In the genomic region with DNA sequence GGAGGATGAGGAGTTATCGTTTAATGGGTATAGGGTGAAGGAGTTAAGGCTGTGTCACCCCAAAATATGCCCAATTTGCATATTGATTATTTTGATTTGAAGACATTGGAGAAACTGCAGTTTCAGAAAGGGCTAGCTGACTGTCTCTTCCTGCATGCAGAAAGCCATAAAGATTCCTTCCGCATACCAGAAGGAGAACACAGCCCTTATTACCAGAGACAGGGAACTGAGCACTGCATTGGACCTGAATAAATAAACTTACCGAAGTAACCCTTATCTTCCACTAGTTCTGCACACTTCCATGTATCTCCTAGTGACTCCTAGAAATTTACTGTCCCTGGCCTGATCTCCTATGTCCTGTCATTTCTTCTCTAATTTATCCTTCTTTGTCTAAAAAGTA, we compare ENCODE assay signal across 23 cellular contexts.
"Had no signal": no experiment of that assay in that cellular context is flagged by ENCODE, and none has a peak within 500 bp of the region (broad histone marks: within the 10 kb centered on the region; RNA-seq: fewer than 3 reads in every experiment).

No MANE protein-coding gene starts in this region.

- H3K4me3 Mint-ChIP-seq: immature natural killer cell; naive thymus-derived CD4-positive, alpha-beta T cell; nephron progenitor cell; stimulated activated effector memory CD8-positive, alpha-beta T cell treated with anti-CD3 and anti-CD28 coated beads, Interleukin-12 subunit alpha, Interleukin-12 subunit beta, amount 100 ng/mL, for 72 hours had no signal

- H3K4me3 ChIP-seq: dorsolateral prefrontal cortex, gastroesophageal sphincter, lung, right atrium auricular region, smooth muscle cell, tibial nerve, upper lobe of right lung, vagina had no signal

- H3K27ac Mint-ChIP-seq: immature natural killer cell; naive thymus-derived CD4-positive, alpha-beta T cell; nephron progenitor cell; stimulated activated effector memory CD8-positive, alpha-beta T cell treated with anti-CD3 and anti-CD28 coated beads, Interleukin-12 subunit alpha, Interleukin-12 subunit beta, amount 100 ng/mL, for 72 hours had no signal

- H3K27me3 ChIP-seq: gastroesophageal sphincter, neutrophil, right atrium auricular region, tibial nerve, upper lobe of right lung, vagina had no signal

- H3K4me1 Mint-ChIP-seq: immature natural killer cell; naive thymus-derived CD4-positive, alpha-beta T cell; stimulated activated effector memory CD8-positive, alpha-beta T cell treated with anti-CD3 and anti-CD28 coated beads, Interleukin-12 subunit alpha, Interleukin-12 subunit beta, amount 100 ng/mL, for 72 hours had no signal

- DNase-seq: cortex of kidney; dorsolateral prefrontal cortex; effector CD8-positive, alpha-beta T cell; glutamatergic neuron; immature natural killer cell; kidney; left colon; left ventricle myocardium superior; mesendoderm; naive thymus-derived CD4-positive, alpha-beta T cell; nephron progenitor cell; stimulated activated CD4-positive, alpha-beta T cell treated with anti-CD3 and anti-CD28 coated beads, Interleukin-4, amount 100 ng/mL, for 1 hour; stimulated activated CD8-positive, alpha-beta memory T cell treated with anti-CD3 and anti-CD28 coated beads, Interleukin-4, amount 100 ng/mL, for 48 hours; stimulated activated naive CD8-positive, alpha-beta T cell treated with anti-CD3 and anti-CD28 coated beads, Interleukin-15, Interleukin-2, amounts not matched to agents 100 U/mL and 50 U/mL, for 24 hours; upper lobe of right lung had no signal

- H3K4me2 ChIP-seq: smooth muscle cell had no signal

- H3K36me3 Mint-ChIP-seq: stimulated activated effector memory CD8-positive, alpha-beta T cell treated with anti-CD3 and anti-CD28 coated beads, Interleukin-12 subunit alpha, Interleukin-12 subunit beta, amount 100 ng/mL, for 72 hours had no signal

- H3K27ac ChIP-seq: dorsolateral prefrontal cortex, gastroesophageal sphincter, neutrophil, right atrium auricular region, tibial nerve, upper lobe of right lung, vagina had no signal

- H3K4me1 ChIP-seq: gastroesophageal sphincter, right atrium auricular region, tibial nerve, upper lobe of right lung, vagina had no signal

- H3K36me3 ChIP-seq: gastroesophageal sphincter, neutrophil, right atrium auricular region, tibial nerve, upper lobe of right lung, vagina had no signal

- H3K9me3 Mint-ChIP-seq: nephron progenitor cell had no signal

- H3K9me3 ChIP-seq: gastroesophageal sphincter, neutrophil, right atrium auricular region, tibial nerve, upper lobe of right lung, vagina had no signal
